In the genomic region with DNA sequence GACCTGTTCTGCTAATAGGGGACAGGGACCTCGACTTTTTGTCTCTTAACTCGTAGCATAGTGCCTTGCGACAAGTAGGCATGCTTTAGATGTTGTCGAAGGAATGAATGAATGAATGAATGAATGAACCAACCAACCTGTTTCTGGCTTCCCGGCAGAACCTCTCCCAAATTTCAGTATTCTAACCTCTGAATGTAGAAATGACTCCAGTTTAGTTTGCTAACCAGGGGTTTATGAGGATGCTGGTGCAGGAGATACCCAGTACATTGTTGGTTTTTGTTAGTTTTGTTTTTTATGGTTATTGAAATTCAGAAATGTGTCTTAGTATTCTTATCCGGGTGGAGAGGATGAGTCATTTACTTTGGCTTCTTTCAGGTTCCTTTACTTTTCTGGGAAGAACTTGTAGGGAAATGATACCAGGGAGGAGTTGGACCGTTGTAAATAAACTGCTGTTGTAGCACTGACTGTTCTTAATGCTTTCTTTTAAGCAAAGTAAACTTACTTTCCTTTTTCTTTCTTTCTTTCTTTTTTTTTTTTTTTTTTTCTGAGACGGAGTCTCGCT, we compare ENCODE assay signal across 8 cellular contexts. TPM values are rescaled to one million over a fixed set of nuclear protein-coding genes. Genes with fewer than 3 reads are reported as not detected.
DNase-seq lines count a peak whose midpoint lies in the region; ATAC-seq and TF ChIP-seq lines count a peak whose summit lies in the region.

No MANE protein-coding gene starts in this region.

- no peaks in the 10 kb centered on the region for H3K27me3 ChIP-seq in skeletal muscle satellite cell (ENCODE audit: control insufficient read depth, insufficient read depth, low read length)

- peaks cover 9% of the 10 kb centered on the region for H3K4me1 ChIP-seq in skeletal muscle satellite cell (ENCODE audit: control insufficient read depth, insufficient read depth, low read length)

- H3K4me3 ChIP-seq in fibroblast of villous mesenchyme (ENCODE audit: low read depth, low read length) = peak overlapping the region; percentile 80
- H3K4me3 ChIP-seq in skeletal muscle satellite cell (ENCODE audit: low read length) = peak overlapping the region; percentile 92

- peak overlapping the region; percentile 83 for H3K9ac ChIP-seq in skeletal muscle satellite cell (ENCODE audit: low read depth, low read length)

- H3K4me2 ChIP-seq in skeletal muscle satellite cell (ENCODE audit: low read length) = peak overlapping the region; percentile 87

- ATAC-seq in GM21786 (IDR thresholded peaks at IDR 0.05; ENCODE audit: unreplicated experiment) (peak; percentile 6), GM18909 (IDR thresholded peaks at IDR 0.05; ENCODE audit: poor library complexity, unreplicated experiment) (no peak), GM19328 (IDR thresholded peaks at IDR 0.05; ENCODE audit: unreplicated experiment) (no peak), HG03139 (IDR thresholded peaks at IDR 0.05; ENCODE audit: unreplicated experiment) (no peak)

- H3K9me3 ChIP-seq in skeletal muscle satellite cell (replicated peaks; ENCODE audit: low read length) = no peaks in the 10 kb centered on the region

- H3K36me3 ChIP-seq in skeletal muscle satellite cell (ENCODE audit: insufficient read depth, low read length) = no peaks in the 10 kb centered on the region

- DNase-seq in SW480 (ENCODE audit: low spot score) = peak; percentile 10
- no peak for DNase-seq in fibroblast of villous mesenchyme (ENCODE audit: low read depth)
- DNase-seq in AML-193 (lab: John Stamatoyannopoulos, UW) = no peak

- TF ChIP-seq CTCF in fibroblast of villous mesenchyme (IDR thresholded peaks at IDR 0.05; ENCODE audit: insufficient read depth, low read depth, low read length) = no peak

RNA-seq across cellular contexts. Expression of gene EHHADH, which starts 29.6 kb away (rescaled TPM):
- 2.9 and 6.5 TPM in 2 replicates for total RNA-seq in fibroblast of villous mesenchyme
- total RNA-seq in skeletal muscle satellite cell (2012; rRNA removed) = 3.3 and 4.8 TPM in 2 replicates
